In genomic region chr13:49113526-49114286, GRCh38 we compare ENCODE assay signal across 11 cellular contexts.
DNase-seq lines count a peak whose midpoint lies in the region; ATAC-seq lines count a peak whose summit lies in the region.
"Had no signal": no experiment of that assay in that cellular context is flagged by ENCODE, and none has a peak within 500 bp of the region (broad histone marks: within the 10 kb centered on the region; RNA-seq: fewer than 3 reads in every experiment).

No MANE protein-coding gene starts in this region.

- no peaks in the 10 kb centered on the region for H3K9me3 ChIP-seq in HAP-1
- peaks cover 2% of the 10 kb centered on the region for H3K9me3 ChIP-seq in iPS-18c (ENCODE audit: control insufficient read depth, insufficient read depth, low read length)
- H3K9me3 ChIP-seq in MG63 = peaks cover 5% of the 10 kb centered on the region; the same call in 1 of the 2 replicates
- H3K9me3 ChIP-seq: pancreas, thyroid gland had no signal

- H3K4me3 ChIP-seq in HAP-1 (no peak overlapping the region), iPS-18c (ENCODE audit: insufficient read depth, low read depth, low read length) (peak overlapping the region; percentile 40; the same call in 1 of the 2 replicates), MG63 (no peak overlapping the region)
- H3K4me3 ChIP-seq: pancreas, thyroid gland had no signal

- H3K36me3 ChIP-seq in HAP-1 (replicated peaks) = peaks cover 27% of the 10 kb centered on the region
- H3K36me3 ChIP-seq in MG63 = peaks cover 32% of the 10 kb centered on the region

- H3K27ac Mint-ChIP-seq in activated naive CD4-positive, alpha-beta T cell treated with anti-CD3 and anti-CD28 coated beads, Interleukin-2, amount 50 U/mL, for 72 hours = peak overlapping the region; percentile 82 to 90

- DNase-seq in A172 (ENCODE audit: low spot score) (peak; percentile 33), HAP-1 (ENCODE audit: low spot score in 2 of 2) (peak; percentile 18 to 96), NCI-H146 (lab: John Stamatoyannopoulos, UW) (no peak), NCI-H187 (lab: John Stamatoyannopoulos, UW) (no peak), islet precursor cell (no peak), MG63 (no peak)
- no peak for DNase-seq in activated naive CD4-positive, alpha-beta T cell treated with anti-CD3 and anti-CD28 coated beads, Interleukin-2, amount 50 U/mL, for 72 hours (ENCODE audit: low spot score in 2 of 2)
- DNase-seq: DMS153, pancreas, thyroid gland had no signal

- H3K36me3 Mint-ChIP-seq in activated naive CD4-positive, alpha-beta T cell treated with anti-CD3 and anti-CD28 coated beads, Interleukin-2, amount 50 U/mL, for 72 hours = peaks cover under 1 to 10% of the 10 kb centered on the region in 2 donors

- H3K27me3 ChIP-seq in HAP-1 (ENCODE audit: low read depth) = no peaks in the 10 kb centered on the region
- no peaks in the 10 kb centered on the region for H3K27me3 ChIP-seq in MG63
- H3K27me3 ChIP-seq: pancreas, thyroid gland had no signal

- H3K4me1 ChIP-seq in HAP-1 = peaks cover 23% of the 10 kb centered on the region

- no peaks in the 10 kb centered on the region for H3K9me3 Mint-ChIP-seq in activated naive CD4-positive, alpha-beta T cell treated with anti-CD3 and anti-CD28 coated beads, Interleukin-2, amount 50 U/mL, for 72 hours

- peak; percentile 64 to 70 for ATAC-seq in activated naive CD4-positive, alpha-beta T cell treated with anti-CD3 and anti-CD28 coated beads, Interleukin-2, amount 50 U/mL, for 72 hours

- in situ Hi-C loops in HAP-1 (cut with MboI; ENCODE audit: low sequenced_read_pairs) = no loop called here

Comparison
In these comparisons a context has a peak if more than half of its experiments do, and no peak if none do; other contexts are left out.
1. DNase-seq: peak in A172 (single experiment) and HAP-1 (2 of 2); none in activated naive CD4-positive, alpha-beta T cell treated with anti-CD3 and anti-CD28 coated beads, Interleukin-2, amount 50 U/mL, for 72 hours (0 of 2), NCI-H146 (single experiment), NCI-H187 (0 of 2), islet precursor cell (single experiment) and MG63 (single experiment).